In genomic region chr5:134649163-134649916, GRCh38 we compare ENCODE assay signal across 8 cellular contexts. TPM values are rescaled to one million over a fixed set of nuclear protein-coding genes. Genes with fewer than 3 reads are reported as not detected.
DNase-seq lines count a peak whose midpoint lies in the region; TF ChIP-seq lines count a peak whose summit lies in the region.

No MANE protein-coding gene starts in this region.

- H3K9me2 ChIP-seq in SU-DHL-6 (replicated peaks; ENCODE audit: insufficient read depth, low read length): no peaks in the 10 kb centered on the region

- no peaks in the 10 kb centered on the region for H4K20me1 ChIP-seq in SU-DHL-6 (ENCODE audit: low read depth, low read length)

- TF ChIP-seq CTCF in HEK293 (tag by site-specific recombination; IDR thresholded peaks at IDR 0.05) (no peak), SU-DHL-6 (IDR thresholded peaks at IDR 0.05; ENCODE audit: insufficient read depth, low read length, poor library complexity, severe bottlenecking) (no peak), endothelial cell (IDR thresholded peaks at IDR 0.05; ENCODE audit: unreplicated experiment) (no peak)

- H3K4me1 ChIP-seq in HEK293 (ENCODE audit: control insufficient read depth, insufficient read depth, low read length): no peaks in the 10 kb centered on the region; the same call in 1 of the 2 replicates
- peaks cover 8 to 14% of the 10 kb centered on the region in 2 donors for H3K4me1 ChIP-seq in muscle layer of duodenum (ENCODE audit: control insufficient read depth in 1 of 2, insufficient read depth in 2 of 2, low read length in 2 of 2)

- no peaks in the 10 kb centered on the region for H3K36me3 Mint-ChIP-seq in endothelial cell (ENCODE audit: low read depth, unreplicated experiment)

- H2AFZ ChIP-seq in SU-DHL-6 (ENCODE audit: low read depth, low read length, severe bottlenecking): peak overlapping the region; percentile 52

- H3K27me3 Mint-ChIP-seq in endothelial cell (ENCODE audit: unreplicated experiment): peaks cover 8% of the 10 kb centered on the region

- peak overlapping the region; percentile 64 for H3K27ac ChIP-seq in HEK293 (ENCODE audit: extremely low read depth, low read depth, low read length)
- peak overlapping the region; percentile 97 for H3K27ac ChIP-seq in SU-DHL-6 (ENCODE audit: low read depth, low read length)
- H3K27ac ChIP-seq in muscle layer of duodenum (ENCODE audit: low read length): peak overlapping the region; percentile 94

- H3K4me3 Mint-ChIP-seq in endothelial cell (ENCODE audit: unreplicated experiment): peak overlapping the region; percentile 98

- H3F3A ChIP-seq in SU-DHL-6 (ENCODE audit: insufficient read depth): peaks cover 10% of the 10 kb centered on the region

- H3K36me3 ChIP-seq in HEK293 (ENCODE audit: control insufficient read depth in 2 of 2, insufficient read depth in 1 of 2, low read length in 2 of 2) (peaks cover 0 to 16% of the 10 kb centered on the region in 2 experiments; a peak in 1 of 3 replicates), SU-DHL-6 (ENCODE audit: low read length) (no peaks in the 10 kb centered on the region), muscle layer of duodenum (ENCODE audit: control insufficient read depth in 1 of 2, insufficient read depth in 2 of 2, low read length in 2 of 2) (peaks cover 0 to 17% of the 10 kb centered on the region in 2 donors)

- H3K79me2 ChIP-seq in SU-DHL-6 (ENCODE audit: insufficient read depth, low read length): peaks cover 44% of the 10 kb centered on the region

- peak overlapping the region; percentile 89 for H3K9ac ChIP-seq in SU-DHL-6 (ENCODE audit: low read length)

- DNase-seq in EH (ENCODE audit: low read depth) (peak; percentile 37), endothelial cell (ENCODE audit: low spot score) (no peak), NCI-H187 (lab: John Stamatoyannopoulos, UW) (no peak), putamen (ENCODE audit: low spot score) (no peak), 8988T (no peak)

- POLR2A ChIA-PET in HEK293 (lab: Yijun Ruan, JAX): interaction anchor here (1.3 kb wide), 1 partner anchor 15 kb away, joined by 5 read pairs; no protein-coding TSS in a partner anchor

- H3K27me3 ChIP-seq in SU-DHL-6 (ENCODE audit: low read length) (no peaks in the 10 kb centered on the region), muscle layer of duodenum (ENCODE audit: low read depth, low read length) (no peaks in the 10 kb centered on the region)

- H3K4me1 Mint-ChIP-seq in endothelial cell (ENCODE audit: unreplicated experiment): peaks cover 13% of the 10 kb centered on the region

- CTCF ChIA-PET in HEK293 (lab: Yijun Ruan, JAX): no interaction called here

- peak overlapping the region; percentile 92 for H3K27ac Mint-ChIP-seq in endothelial cell (ENCODE audit: unreplicated experiment)

- H3K9me3 Mint-ChIP-seq in endothelial cell (ENCODE audit: unreplicated experiment): no peaks in the 10 kb centered on the region

- peak overlapping the region; percentile 93 for H3K4me3 ChIP-seq in HEK293 (ENCODE audit: low read depth, low read length)
- peak overlapping the region; percentile 77 for H3K4me3 ChIP-seq in SU-DHL-6 (ENCODE audit: insufficient read depth, low read length, poor library complexity, severe bottlenecking)
- peak overlapping the region; percentile 98 to 99 for H3K4me3 ChIP-seq in muscle layer of duodenum (ENCODE audit: low read depth in 1 of 2, low read length in 2 of 2)

- H3K9me3 ChIP-seq in HEK293 (ENCODE audit: control insufficient read depth, insufficient read depth, low read depth, low read length) (no peaks in the 10 kb centered on the region), SU-DHL-6 (ENCODE audit: insufficient read depth, low read length) (no peaks in the 10 kb centered on the region), muscle layer of duodenum (ENCODE audit: control insufficient read depth in 1 of 2, low read length in 2 of 2) (no peaks in the 10 kb centered on the region)

- H3K4me2 ChIP-seq in SU-DHL-6 (ENCODE audit: low read depth, low read length, poor library complexity, severe bottlenecking): peak overlapping the region; percentile 83

TF ChIP-seq in HEK293, 187 proteins besides CTCF, POLR2A, EP300 and RAD21:
- TF ChIP-seq ZNF518A (tag by site-specific recombination; conservative IDR thresholded peaks at IDR 0.05; ENCODE audit: low read depth) (no peak), ZNF707 (tag by site-specific recombination; IDR thresholded peaks at IDR 0.05) (no peak), ZNF335 (tag by site-specific recombination; conservative IDR thresholded peaks at IDR 0.05) (peak; percentile 10; the same call in 1 of the 2 replicates), ZNF114 (tag by site-specific recombination; IDR thresholded peaks at IDR 0.05) (no peak), GLIS2 (tag by site-specific recombination; IDR thresholded peaks at IDR 0.05) (0 out of 2 replicates have a peak, but pooled peaks have one; percentile 24), ZNF416 (tag by site-specific recombination; IDR thresholded peaks at IDR 0.05) (no peak)

RNA-seq across cellular contexts. Expression of gene SEC24A, which starts 0.8 kb away (rescaled TPM):
- total RNA-seq in endothelial cell (ENCODE audit: unreplicated experiment): 17.6 TPM

RNA-seq across cellular contexts. Expression of gene SAR1B, which starts 16.7 kb away (rescaled TPM):
- 30.9 TPM for total RNA-seq in endothelial cell (ENCODE audit: unreplicated experiment)
